Comparison of ENCODE assay signal across 17 cellular contexts in genomic region chr4:153809916-153810810, GRCh38.
DNase-seq lines count a peak whose midpoint lies in the region; ATAC-seq and FAIRE-seq lines count a peak whose summit lies in the region.
"Had no signal": no experiment of that assay in that cellular context is flagged by ENCODE, and none has a peak within 500 bp of the region (broad histone marks: within the 10 kb centered on the region; RNA-seq: fewer than 3 reads in every experiment).

No MANE protein-coding gene starts in this region.

- ATAC-seq in GM21381 (IDR thresholded peaks at IDR 0.05; ENCODE audit: unreplicated experiment) (peak; percentile 44), HG02840 (IDR thresholded peaks at IDR 0.05; ENCODE audit: low FRiP score, unreplicated experiment) (no peak), GM21390 (IDR thresholded peaks at IDR 0.05; ENCODE audit: unreplicated experiment) (no peak)

- DNase-seq in GM18507 (ENCODE audit: extremely low spot score, insufficient read length, low read depth) (no peak), NOMO-1 (lab: John Stamatoyannopoulos, UW; ENCODE audit: unreplicated experiment in 2 of 2) (peak; percentile 60 to 83), kidney tubule cell (ENCODE audit: low spot score) (peak; percentile 49), GF-D8 (lab: John Stamatoyannopoulos, UW) (no peak)
- DNase-seq in activated CD8-positive, alpha-beta memory T cell treated with anti-CD3 and anti-CD28 coated beads, Interleukin-2, amount 50 U/mL, for 48 hours: no peak
- DNase-seq: activated CD4-positive, CD25-positive, alpha-beta regulatory T cell treated with anti-CD3 and anti-CD28 coated beads, Interleukin-2, amount 50 U/mL, for 72 hours; activated effector memory CD4-positive, alpha-beta T cell treated with anti-CD3 and anti-CD28 coated beads, Interleukin-2, amount 50 U/mL, for 16 hours; DMS 273 treated with DMSO at 0.1 percent for 48 hours; GM23248; mesenchymal stem cell; SHP77 treated with DMSO at 0.1 percent for 48 hours; stimulated activated CD4-positive, alpha-beta T cell treated with anti-CD3 and anti-CD28 coated beads, Interleukin-12 subunit alpha, Interleukin-12 subunit beta, amount 100 ng/mL, for 4 hours; transverse colon had no signal

- peak; percentile 15 for FAIRE-seq in GM18507 (lab: Jason Lieb, UNC)
- FAIRE-seq: keratinocyte had no signal

Comparison
In these comparisons a context has a peak if more than half of its experiments do, and no peak if none do; other contexts are left out.
1. DNase-seq: peak in NOMO-1 (2 of 2) and kidney tubule cell (single experiment); none in GM18507 (single experiment), activated CD8-positive, alpha-beta memory T cell treated with anti-CD3 and anti-CD28 coated beads, Interleukin-2, amount 50 U/mL, for 48 hours (single experiment) and GF-D8 (single experiment).